ENCODE assay signal across 12 cellular contexts in genomic region chr7:51350195-51350896, GRCh38. TPM values are rescaled to one million over a fixed set of nuclear protein-coding genes. Genes with fewer than 3 reads are reported as not detected.
A peak's percentile ranks its signal among the peaks of the same experiment; 100 is the strongest.
DNase-seq lines count a peak whose midpoint lies in the region; ATAC-seq, FAIRE-seq and TF ChIP-seq lines count a peak whose summit lies in the region.
"Had no signal": no experiment of that assay in that cellular context is flagged by ENCODE, and none has a peak within 500 bp of the region (broad histone marks: within the 10 kb centered on the region; RNA-seq: fewer than 3 reads in every experiment).

No MANE protein-coding gene starts in this region.

- H3K27ac ChIP-seq in HEK293 (ENCODE audit: extremely low read depth, low read depth, low read length) (peak overlapping the region; percentile 12), parathyroid adenoma (peak overlapping the region; percentile 9), aorta (ENCODE audit: low read depth in 1 of 2, low read length in 2 of 2) (no peak overlapping the region)
- H3K27ac ChIP-seq: neural progenitor cell had no signal

- CTCF ChIA-PET in HEK293 (lab: Yijun Ruan, JAX): interaction anchor here (0.7 to 11.4 kb wide), 5 partner anchors 17 to 187 kb away, joined by 3 to 88 read pairs (median 4); no protein-coding TSS in a partner anchor

- TF ChIP-seq CTCF in HEK293 (tag by site-specific recombination; IDR thresholded peaks at IDR 0.05) (no peak), epithelial cell of esophagus (IDR thresholded peaks at IDR 0.05; ENCODE audit: insufficient read depth, low read depth, low read length, missing control alignments) (no peak), parathyroid adenoma (IDR thresholded peaks at IDR 0.05) (no peak)

- no peaks in the 10 kb centered on the region for H3K79me2 ChIP-seq in parathyroid adenoma

- peak overlapping the region; percentile 25 for H2AFZ ChIP-seq in parathyroid adenoma
- H2AFZ ChIP-seq: neural progenitor cell had no signal

- no peak overlapping the region for H3K9ac ChIP-seq in parathyroid adenoma
- H3K9ac ChIP-seq: neural progenitor cell had no signal

- no peaks in the 10 kb centered on the region for H3K27me3 ChIP-seq in parathyroid adenoma (ENCODE audit: control insufficient read depth, insufficient read depth, low read length)
- H3K27me3 ChIP-seq in aorta (ENCODE audit: control insufficient read depth in 1 of 2, insufficient read depth in 2 of 2, low read length in 1 of 2): no peaks in the 10 kb centered on the region
- H3K27me3 ChIP-seq: neural progenitor cell had no signal

- H3K4me1 ChIP-seq in HEK293 (ENCODE audit: control insufficient read depth, insufficient read depth, low read length) (peaks cover 11% of the 10 kb centered on the region), parathyroid adenoma (peaks cover 4% of the 10 kb centered on the region), aorta (ENCODE audit: control insufficient read depth in 1 of 2, insufficient read depth in 2 of 2, low read length in 2 of 2) (no peaks in the 10 kb centered on the region)

- 27 to 32% methylated on average over 7 of the region's 7 CpGs for WGBS in aorta, 2 donors

- DNase-seq in NCI-H345 treated with DMSO at 0.1 percent for 48 hours (lab: John Stamatoyannopoulos, UW; ENCODE audit: unreplicated experiment): peak; percentile 68
- DNase-seq in epithelial cell of esophagus (ENCODE audit: low read depth): peak; percentile 73
- DNase-seq in H54 (ENCODE audit: insufficient read length, low spot score): no peak
- DNase-seq in OCI-M1 (lab: John Stamatoyannopoulos, UW): no peak
- DNase-seq in aorta: no peak
- DNase-seq: activated CD8-positive, alpha-beta T cell treated with anti-CD3 and anti-CD28 coated beads for 36 hours; caudate nucleus had no signal

- no peaks in the 10 kb centered on the region for H3K36me3 ChIP-seq in HEK293 (ENCODE audit: control insufficient read depth in 2 of 2, insufficient read depth in 1 of 2, low read length in 2 of 2)
- H3K36me3 ChIP-seq in parathyroid adenoma (ENCODE audit: control insufficient read depth, insufficient read depth, low read length): no peaks in the 10 kb centered on the region
- no peaks in the 10 kb centered on the region for H3K36me3 ChIP-seq in aorta (ENCODE audit: control insufficient read depth in 1 of 2, insufficient read depth in 2 of 2, low read length in 1 of 2)
- H3K36me3 ChIP-seq: neural progenitor cell had no signal

- intact Hi-C loops in aorta (cut with DNase I): no loop called here

- H3K4me3 ChIP-seq in HEK293 (ENCODE audit: low read depth, low read length): no peak overlapping the region
- H3K4me3 ChIP-seq in epithelial cell of esophagus (ENCODE audit: low read length): no peak overlapping the region
- H3K4me3 ChIP-seq in parathyroid adenoma (ENCODE audit: low read depth, low read length): no peak overlapping the region
- no peak overlapping the region for H3K4me3 ChIP-seq in aorta (ENCODE audit: low read length in 2 of 2)
- H3K4me3 ChIP-seq: K562, neural progenitor cell had no signal

- FAIRE-seq in H54 (lab: Jason Lieb, UNC): no peak
- FAIRE-seq: K562 had no signal

- ATAC-seq in HG03025 (IDR thresholded peaks at IDR 0.05; ENCODE audit: low FRiP score, unreplicated experiment): no peak
- ATAC-seq in aorta (ENCODE audit: low FRiP score): no peak
- ATAC-seq: activated CD8-positive, alpha-beta T cell treated with anti-CD3 and anti-CD28 coated beads for 36 hours; K562 had no signal

- H3K4me2 ChIP-seq in parathyroid adenoma (ENCODE audit: low read length): no peak overlapping the region
- H3K4me2 ChIP-seq: neural progenitor cell had no signal

- POLR2A ChIA-PET in HEK293 (lab: Yijun Ruan, JAX): no interaction called here

- H3K9me3 ChIP-seq in HEK293 (ENCODE audit: control insufficient read depth, insufficient read depth, low read depth, low read length): no peaks in the 10 kb centered on the region
- no peaks in the 10 kb centered on the region for H3K9me3 ChIP-seq in parathyroid adenoma (ENCODE audit: control insufficient read depth, low read length)
- H3K9me3 ChIP-seq in aorta (ENCODE audit: control insufficient read depth, low read length): no peaks in the 10 kb centered on the region

- TF ChIP-seq POLR2A in H54 (IDR thresholded peaks at IDR 0.05; ENCODE audit: low read depth, low read length): no peak

TF ChIP-seq in HEK293, 187 proteins besides CTCF, POLR2A, EP300 and RAD21 (continues in another document):
- TF ChIP-seq ZNF629 (tag by site-specific recombination; IDR thresholded peaks at IDR 0.05): peak; percentile 52; the same call in 1 of the 2 replicates
- TF ChIP-seq TSHZ1 (tag by site-specific recombination; IDR thresholded peaks at IDR 0.05; ENCODE audit: borderline replicate concordance): 0 out of 2 replicates have a peak, but pooled peaks have one; percentile 22
- TF ChIP-seq SP7 (tag by site-specific recombination; IDR thresholded peaks at IDR 0.05): 0 out of 2 replicates have a peak, but pooled peaks have one; percentile 17
- peak; percentile 54; the same call in 1 of the 2 replicates for TF ChIP-seq ZNF366 (tag by site-specific recombination; conservative IDR thresholded peaks at IDR 0.05)
- TF ChIP-seq OSR2 (tag by site-specific recombination; IDR thresholded peaks at IDR 0.05): peak; percentile 80
- TF ChIP-seq ZFP69B (tag by site-specific recombination; IDR thresholded peaks at IDR 0.05): 0 out of 2 replicates have a peak, but pooled peaks have one; percentile 26
- peak; percentile 49; the same call in 1 of the 2 replicates for TF ChIP-seq IKZF3 (tag by site-specific recombination; IDR thresholded peaks at IDR 0.05)
- 0 out of 2 replicates have a peak, but pooled peaks have one; percentile 36 for TF ChIP-seq ZXDB (tag by site-specific recombination; IDR thresholded peaks at IDR 0.05)
- no peak; the same call in 1 of the 2 replicates for TF ChIP-seq ZNF518A (tag by site-specific recombination; conservative IDR thresholded peaks at IDR 0.05; ENCODE audit: low read depth)

RNA-seq across cellular contexts. Expression of gene COBL, which starts 33.7 kb away (rescaled TPM):
- 1 to 10 TPM in 1 of 2 donors, under 1 TPM in 1; 0.75 to 1.5 TPM for total RNA-seq in aorta
- 1 to 10 TPM in 1 of 2 donors, under 1 TPM in 1; 0.31 to 5.3 TPM for polyA plus RNA-seq in aorta
- total RNA-seq: activated CD8-positive, alpha-beta T cell treated with anti-CD3 and anti-CD28 coated beads for 36 hours had no signal

Comparison
In these comparisons a context has a peak if more than half of its experiments do, and no peak if none do; other contexts are left out.
1. H3K27ac ChIP-seq: peak in HEK293 (single experiment) and parathyroid adenoma (single experiment); none in aorta (0 of 2).
2. DNase-seq: peak in NCI-H345 treated with DMSO at 0.1 percent for 48 hours (single experiment) and epithelial cell of esophagus (single experiment); none in H54 (single experiment), OCI-M1 (single experiment) and aorta (0 of 2).